In the genomic region with DNA sequence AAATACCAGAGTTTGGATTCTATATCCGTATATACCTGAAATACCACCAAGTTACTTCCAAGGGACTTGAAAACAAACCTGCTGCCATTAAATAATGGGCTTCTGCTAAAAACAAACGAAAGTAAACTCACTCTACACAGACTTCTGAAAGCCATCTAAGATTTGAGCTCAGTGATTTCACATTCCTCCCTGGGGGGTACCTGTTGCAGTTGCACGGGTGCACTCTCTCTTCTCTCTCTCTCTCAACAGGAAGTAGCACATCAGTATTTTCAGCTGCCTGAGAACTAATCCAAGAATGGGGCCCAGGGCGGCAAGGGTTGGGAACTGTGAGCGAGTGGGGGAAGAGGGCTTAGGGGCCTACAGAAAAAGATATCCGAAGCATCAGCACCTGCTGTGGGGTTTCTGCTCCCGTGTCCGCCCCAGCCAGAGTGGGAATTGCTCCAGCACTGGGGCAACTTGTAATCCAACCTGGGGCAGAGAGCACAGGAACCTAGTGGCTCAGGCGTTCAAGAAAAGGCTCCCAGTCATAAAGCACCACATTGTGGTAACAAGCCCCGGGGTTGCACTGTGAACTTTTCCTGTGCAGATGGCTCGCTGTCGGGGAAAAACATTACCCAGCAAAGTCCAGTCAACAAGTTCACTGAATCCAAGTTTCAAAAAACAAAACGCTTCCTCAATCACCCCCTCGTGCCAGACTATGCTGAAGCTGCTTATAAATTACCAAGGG, we compare ENCODE assay signal across 8 cellular contexts.
A peak's percentile ranks its signal among the peaks of the same experiment; 100 is the strongest.
DNase-seq lines count a peak whose midpoint lies in the region; ATAC-seq and TF ChIP-seq lines count a peak whose summit lies in the region.

No MANE protein-coding gene starts in this region.

- peaks cover 25% of the 10 kb centered on the region for H3K27me3 Mint-ChIP-seq in activated naive CD8-positive, alpha-beta T cell treated with anti-CD3 and anti-CD28 coated beads for 36 hours
- H3K27me3 Mint-ChIP-seq in stimulated activated naive CD8-positive, alpha-beta T cell treated with anti-CD3 and anti-CD28 coated beads, Interleukin-15, amount 100 ng/mL, for 72 hours = peaks cover 32% of the 10 kb centered on the region

- H3K9me3 Mint-ChIP-seq in activated naive CD8-positive, alpha-beta T cell treated with anti-CD3 and anti-CD28 coated beads for 36 hours = no peaks in the 10 kb centered on the region
- no peaks in the 10 kb centered on the region for H3K9me3 Mint-ChIP-seq in stimulated activated naive CD8-positive, alpha-beta T cell treated with anti-CD3 and anti-CD28 coated beads, Interleukin-15, amount 100 ng/mL, for 72 hours

- no peaks in the 10 kb centered on the region for H3K36me3 Mint-ChIP-seq in activated naive CD8-positive, alpha-beta T cell treated with anti-CD3 and anti-CD28 coated beads for 36 hours

- peak overlapping the region; percentile 42 for H3K27ac Mint-ChIP-seq in activated naive CD8-positive, alpha-beta T cell treated with anti-CD3 and anti-CD28 coated beads for 36 hours
- no peak overlapping the region for H3K27ac Mint-ChIP-seq in stimulated activated naive CD8-positive, alpha-beta T cell treated with anti-CD3 and anti-CD28 coated beads, Interleukin-15, amount 100 ng/mL, for 72 hours

- no peaks in the 10 kb centered on the region for H3K27me3 ChIP-seq in kidney epithelial cell (ENCODE audit: control insufficient read depth, insufficient read depth, low read length)

- peaks cover 15% of the 10 kb centered on the region for H3K4me1 Mint-ChIP-seq in activated naive CD8-positive, alpha-beta T cell treated with anti-CD3 and anti-CD28 coated beads for 36 hours
- H3K4me1 Mint-ChIP-seq in stimulated activated naive CD8-positive, alpha-beta T cell treated with anti-CD3 and anti-CD28 coated beads, Interleukin-15, amount 100 ng/mL, for 72 hours = peaks cover 18% of the 10 kb centered on the region

- H3K36me3 ChIP-seq in kidney epithelial cell (ENCODE audit: control insufficient read depth, insufficient read depth, low read length) = no peaks in the 10 kb centered on the region

- peak; percentile 28 for DNase-seq in activated CD4-positive, CD25-positive, alpha-beta regulatory T cell treated with anti-CD3 and anti-CD28 coated beads, Interleukin-2, amount 50 U/mL, for 72 hours
- no peak for DNase-seq in activated CD4-positive, CD25-positive, alpha-beta regulatory T cell (lab: John Stamatoyannopoulos, UW)
- DNase-seq in NCI-H1436 (lab: John Stamatoyannopoulos, UW) (peak; percentile 11), kidney epithelial cell (ENCODE audit: low read depth) (no peak), NCI-H2081 treated with DMSO at 0.1 percent for 48 hours (lab: John Stamatoyannopoulos, UW) (no peak)
- peak; percentile 12 for DNase-seq in activated naive CD8-positive, alpha-beta T cell treated with anti-CD3 and anti-CD28 coated beads for 36 hours
- peak; percentile 9 to 33 for DNase-seq in stimulated activated naive CD8-positive, alpha-beta T cell treated with anti-CD3 and anti-CD28 coated beads, Interleukin-15, amount 100 ng/mL, for 72 hours

- peak; percentile 86 for ATAC-seq in HG02588 (IDR thresholded peaks at IDR 0.05; ENCODE audit: unreplicated experiment)
- peak; percentile 83 for ATAC-seq in stimulated activated naive CD8-positive, alpha-beta T cell treated with anti-CD3 and anti-CD28 coated beads, Interleukin-15, amount 100 ng/mL, for 72 hours

- peak; percentile 2 for TF ChIP-seq CTCF in kidney epithelial cell (IDR thresholded peaks at IDR 0.05; ENCODE audit: insufficient read depth, low read length, poor library complexity, severe bottlenecking)

- H3K4me3 ChIP-seq in kidney epithelial cell (ENCODE audit: low read depth, low read length) = no peak overlapping the region

- H3K4me3 Mint-ChIP-seq in activated naive CD8-positive, alpha-beta T cell treated with anti-CD3 and anti-CD28 coated beads for 36 hours = peak overlapping the region; percentile 70
- peak overlapping the region; percentile 65 to 76 for H3K4me3 Mint-ChIP-seq in stimulated activated naive CD8-positive, alpha-beta T cell treated with anti-CD3 and anti-CD28 coated beads, Interleukin-15, amount 100 ng/mL, for 72 hours

Comparison
In these comparisons a context has a peak if more than half of its experiments do, and no peak if none do; other contexts are left out.
1. DNase-seq: peak in activated CD4-positive, CD25-positive, alpha-beta regulatory T cell treated with anti-CD3 and anti-CD28 coated beads, Interleukin-2, amount 50 U/mL, for 72 hours (single experiment), NCI-H1436 (single experiment), activated naive CD8-positive, alpha-beta T cell treated with anti-CD3 and anti-CD28 coated beads for 36 hours (single experiment) and stimulated activated naive CD8-positive, alpha-beta T cell treated with anti-CD3 and anti-CD28 coated beads, Interleukin-15, amount 100 ng/mL, for 72 hours (2 of 2); none in activated CD4-positive, CD25-positive, alpha-beta regulatory T cell (0 of 4), kidney epithelial cell (single experiment) and NCI-H2081 treated with DMSO at 0.1 percent for 48 hours (single experiment).